Comparison of ENCODE assay signal across 1 cellular context in genomic region chr20:63036266-63036665, GRCh38.
TF ChIP-seq lines count a peak whose summit lies in the region.

No MANE protein-coding gene starts in this region.

TF ChIP-seq in H1, 55 proteins besides CTCF, POLR2A, EP300 and RAD21 (continued from another document):
- no peak for TF ChIP-seq POLR2AphosphoS5 (IDR thresholded peaks at IDR 0.05; ENCODE audit: low read depth, low read length)
